In the genomic region with DNA sequence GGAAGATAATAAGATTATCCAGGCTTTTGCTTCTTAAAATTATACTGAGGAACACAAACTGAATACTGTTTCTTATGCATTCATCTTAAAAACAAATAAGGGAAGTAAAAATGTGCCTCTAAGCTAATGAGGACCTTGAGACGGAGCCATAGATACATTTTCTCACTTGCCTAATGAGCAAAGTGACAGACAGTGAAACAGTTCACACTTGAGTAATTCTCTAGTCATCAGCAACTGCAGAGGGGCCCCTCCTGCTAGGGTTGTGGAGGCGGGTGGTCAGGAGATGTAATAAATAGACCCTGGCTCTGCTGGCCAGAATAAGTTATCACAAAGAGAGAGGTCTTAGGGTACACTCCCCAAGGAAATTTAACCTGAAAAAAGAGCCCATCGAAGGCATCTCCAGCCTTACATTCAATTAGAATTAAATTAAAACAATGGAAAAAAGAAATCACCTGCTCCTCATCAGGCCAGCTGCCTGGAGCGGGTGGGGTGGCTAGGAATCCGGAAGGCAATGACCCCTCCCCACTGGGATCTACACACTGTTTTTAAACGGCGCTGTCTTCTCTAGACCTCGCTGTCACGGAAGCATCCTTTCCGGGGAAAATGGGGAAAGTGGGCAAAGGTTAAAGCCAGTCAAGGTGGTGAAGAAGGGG, we compare ENCODE assay signal across 12 cellular contexts. TPM values are rescaled to one million over a fixed set of nuclear protein-coding genes. Genes with fewer than 3 reads are reported as not detected.
DNase-seq lines count a peak whose midpoint lies in the region; ATAC-seq and TF ChIP-seq lines count a peak whose summit lies in the region.
"Had no signal": no experiment of that assay in that cellular context is flagged by ENCODE, and none has a peak within 500 bp of the region (broad histone marks: within the 10 kb centered on the region; RNA-seq: fewer than 3 reads in every experiment).

No MANE protein-coding gene starts in this region.

- DNase-seq in left kidney (ENCODE audit: low read depth, low spot score) (peak; percentile 71), sciatic nerve (ENCODE audit: low spot score) (no peak), amniotic stem cell (lab: John Stamatoyannopoulos, UW) (no peak), G401 (ENCODE audit: low spot score) (no peak), endothelial cell (ENCODE audit: low spot score) (no peak)
- DNase-seq: activated CD4-positive, CD25-positive, alpha-beta regulatory T cell treated with anti-CD3 and anti-CD28 coated beads, Interleukin-2, amount 50 U/mL, for 72 hours; DMS53; foreskin melanocyte; stimulated activated CD4-positive, alpha-beta T cell treated with anti-CD3 and anti-CD28 coated beads, Interleukin-4, amount 100 ng/mL, for 24 hours had no signal

- TF ChIP-seq CTCF in endothelial cell (IDR thresholded peaks at IDR 0.05; ENCODE audit: unreplicated experiment) = no peak

- H3K36me3 Mint-ChIP-seq in endothelial cell (ENCODE audit: low read depth, unreplicated experiment) = no peaks in the 10 kb centered on the region

- in situ Hi-C loops in G401 (cut with HindIII; ENCODE audit: low sequenced_read_pairs) = no loop called here

- H3K4me3 Mint-ChIP-seq in endothelial cell (ENCODE audit: unreplicated experiment) = no peak overlapping the region

- no peaks in the 10 kb centered on the region for H3K27me3 Mint-ChIP-seq in endothelial cell (ENCODE audit: unreplicated experiment)

- intact Hi-C loops in sciatic nerve (cut with DNase I) = no loop called here

- peaks cover 10% of the 10 kb centered on the region for H3K4me1 Mint-ChIP-seq in endothelial cell (ENCODE audit: unreplicated experiment)

- no peak overlapping the region for H3K27ac Mint-ChIP-seq in endothelial cell (ENCODE audit: unreplicated experiment)

- ATAC-seq in GM18519 (IDR thresholded peaks at IDR 0.05; ENCODE audit: low FRiP score, unreplicated experiment) = peak; percentile 83
- peak; percentile 84 for ATAC-seq in GM21717 (IDR thresholded peaks at IDR 0.05; ENCODE audit: unreplicated experiment)
- ATAC-seq in HG03378 (IDR thresholded peaks at IDR 0.05; ENCODE audit: unreplicated experiment) = peak; percentile 82
- no peak for ATAC-seq in sciatic nerve

- no peaks in the 10 kb centered on the region for H3K9me3 Mint-ChIP-seq in endothelial cell (ENCODE audit: unreplicated experiment)

RNA-seq across cellular contexts. Expression of gene INSIG2, which starts 32.6 kb away (rescaled TPM):
- total RNA-seq in sciatic nerve (23.2 TPM), endothelial cell (ENCODE audit: unreplicated experiment) (21.2 TPM)
- 2.5 and 15.1 TPM in 2 replicates for total RNA-seq in G401 (2014; rRNA removed; shearing (Covaris generic))

RNA-seq across cellular contexts. Expression of gene CCDC93, which starts 41.8 kb away (rescaled TPM):
- total RNA-seq in sciatic nerve = 44.2 TPM
- 8.5 and 10.7 TPM in 2 replicates for total RNA-seq in G401 (2014; rRNA removed; shearing (Covaris generic))
- total RNA-seq in endothelial cell (ENCODE audit: unreplicated experiment) = 64.5 TPM
